8 cellular contexts compared by ENCODE assay signal in the genomic region with DNA sequence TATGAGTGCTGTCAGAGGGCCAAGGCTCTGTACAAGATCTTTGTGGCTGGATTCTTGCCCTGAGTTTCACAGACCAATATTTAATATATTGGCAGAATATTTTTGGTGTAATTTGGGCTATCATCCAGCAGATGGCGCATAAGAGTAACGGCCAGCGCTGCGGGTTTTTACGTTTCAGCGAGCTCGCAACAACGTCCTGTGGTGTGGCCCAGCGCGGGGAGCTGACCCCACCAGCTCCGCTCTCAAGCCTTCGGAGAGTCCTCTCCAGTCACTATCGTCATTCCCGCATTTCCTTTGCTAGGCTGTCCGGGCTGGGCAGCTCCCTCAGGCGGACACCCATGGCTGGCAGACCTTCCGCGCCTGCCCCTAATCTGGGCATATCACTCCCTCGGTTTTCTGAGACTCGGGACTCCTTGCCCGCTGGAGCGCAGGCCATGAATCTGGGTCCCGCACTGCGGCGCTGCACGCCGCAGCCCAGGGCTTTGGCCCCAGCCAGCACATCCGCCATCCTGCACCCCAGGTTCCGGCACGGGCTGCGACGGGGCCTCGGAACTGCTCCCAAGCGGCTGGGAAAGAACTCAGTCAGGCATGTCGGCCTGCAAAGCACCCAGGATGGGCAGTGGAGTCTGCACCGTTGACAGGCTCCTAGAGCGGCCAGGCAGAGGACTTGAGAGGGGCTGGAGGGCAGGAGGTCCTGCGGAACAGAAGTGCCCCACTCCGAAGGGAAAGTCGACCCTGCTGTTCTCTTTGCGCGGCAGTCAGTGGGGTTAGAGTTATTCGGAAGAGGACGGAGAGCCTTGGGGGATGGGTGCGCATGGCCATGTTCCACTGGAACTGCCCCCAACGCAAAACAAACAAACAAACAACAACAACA. TPM values are rescaled to one million over a fixed set of nuclear protein-coding genes. Genes with fewer than 3 reads are reported as not detected.
DNase-seq lines count a peak whose midpoint lies in the region.

No MANE protein-coding gene starts in this region.

- peak overlapping the region; percentile 47 for H3K9ac ChIP-seq in SK-N-MC (ENCODE audit: insufficient read length)

- no peaks in the 10 kb centered on the region for H3K9me3 Mint-ChIP-seq in activated naive CD4-positive, alpha-beta T cell treated with anti-CD3 and anti-CD28 coated beads, Interleukin-2, amount 10 ng/mL, durations not matched to agents 7 days and 5 days

- H3K9me3 ChIP-seq in SK-N-MC (ENCODE audit: low read depth, low read length), result peaks cover 4% of the 10 kb centered on the region; the same call in 1 of the 2 replicates

- intact Hi-C loops in head of caudate nucleus (cut with DNase I), result loop anchor here (2.0 to 5.0 kb wide), 2 partner anchors 37 to 406 kb away; no protein-coding TSS in a partner anchor

- peak overlapping the region; percentile 80 for H3K4me3 ChIP-seq in SK-N-MC

- H3K4me1 Mint-ChIP-seq in activated naive CD4-positive, alpha-beta T cell treated with anti-CD3 and anti-CD28 coated beads, Interleukin-2, amount 10 ng/mL, durations not matched to agents 7 days and 5 days, result peaks cover 13% of the 10 kb centered on the region

- peaks cover 34% of the 10 kb centered on the region for H3K27me3 Mint-ChIP-seq in activated naive CD4-positive, alpha-beta T cell treated with anti-CD3 and anti-CD28 coated beads, Interleukin-2, amount 10 ng/mL, durations not matched to agents 7 days and 5 days

- DNase-seq in NCI-H1694 (lab: John Stamatoyannopoulos, UW) (peak; percentile 36), NCI-H1694 treated with DMSO at 0.1 percent for 48 hours (lab: John Stamatoyannopoulos, UW) (no peak), HuH-7.5 (ENCODE audit: low spot score) (peak; percentile 41), SK-N-MC (ENCODE audit: low read depth, low spot score) (no peak), head of caudate nucleus (peak; percentile 58 to 92 (median 78)), occipital lobe (lab: John Stamatoyannopoulos, UW) (peak; percentile 54), superior temporal gyrus (ENCODE audit: extremely low spot score) (peak; percentile 90)
- peak; percentile 66 for DNase-seq in activated naive CD4-positive, alpha-beta T cell treated with anti-CD3 and anti-CD28 coated beads, Interleukin-2, amount 10 ng/mL, durations not matched to agents 7 days and 5 days

- no peak overlapping the region for H3K27ac ChIP-seq in SK-N-MC

- H3K4me3 Mint-ChIP-seq in activated naive CD4-positive, alpha-beta T cell treated with anti-CD3 and anti-CD28 coated beads, Interleukin-2, amount 10 ng/mL, durations not matched to agents 7 days and 5 days, result peak overlapping the region; percentile 85

- CTCF ChIA-PET in activated naive CD4-positive, alpha-beta T cell treated with anti-CD3 and anti-CD28 coated beads, Interleukin-2, amount 10 ng/mL, durations not matched to agents 7 days and 5 days (lab: Charles Lee), result interaction anchor here (0.6 to 2.8 kb wide), 21 partner anchors 8 to 596 kb away, joined by 3 to 29 read pairs (median 4); no protein-coding TSS in a partner anchor

- peak overlapping the region; percentile 33 for H3K27ac Mint-ChIP-seq in activated naive CD4-positive, alpha-beta T cell treated with anti-CD3 and anti-CD28 coated beads, Interleukin-2, amount 10 ng/mL, durations not matched to agents 7 days and 5 days

- H3K36me3 Mint-ChIP-seq in activated naive CD4-positive, alpha-beta T cell treated with anti-CD3 and anti-CD28 coated beads, Interleukin-2, amount 10 ng/mL, durations not matched to agents 7 days and 5 days, result no peaks in the 10 kb centered on the region

- H3K36me3 ChIP-seq in SK-N-MC (ENCODE audit: insufficient read depth, low read length), result no peaks in the 10 kb centered on the region

RNA-seq across cellular contexts. Expression of gene OLR1, which starts 18.4 kb away (rescaled TPM):
- 7.3 TPM for total RNA-seq in occipital lobe

RNA-seq across cellular contexts. Expression of gene CLEC7A, which starts 23.5 kb away (rescaled TPM):
- 4.5 TPM for total RNA-seq in occipital lobe

RNA-seq across cellular contexts. Expression of gene TMEM52B, which starts 25.3 kb away (rescaled TPM):
- 0.62 TPM for total RNA-seq in occipital lobe

RNA-seq across cellular contexts. Expression of gene CLEC1A, which starts 54.7 kb away (rescaled TPM):
- 0.62 TPM for total RNA-seq in occipital lobe

RNA-seq across cellular contexts. Expression of gene GABARAPL1, which starts 59.2 kb away (rescaled TPM):
- 60.7 TPM for total RNA-seq in occipital lobe

Comparison
In these comparisons a context has a peak if more than half of its experiments do, and no peak if none do; other contexts are left out.
1. DNase-seq: peak in NCI-H1694 (single experiment), HuH-7.5 (single experiment), activated naive CD4-positive, alpha-beta T cell treated with anti-CD3 and anti-CD28 coated beads, Interleukin-2, amount 10 ng/mL, durations not matched to agents 7 days and 5 days (single experiment), head of caudate nucleus (42 of 42), occipital lobe (single experiment) and superior temporal gyrus (single experiment); none in NCI-H1694 treated with DMSO at 0.1 percent for 48 hours (single experiment) and SK-N-MC (single experiment).